Comparison of ENCODE assay signal across 15 cellular contexts in genomic region chr20:5430670-5431069, GRCh38.
DNase-seq lines count a peak whose midpoint lies in the region; ATAC-seq and TF ChIP-seq lines count a peak whose summit lies in the region.
"Had no signal": no experiment of that assay in that cellular context is flagged by ENCODE, and none has a peak within 500 bp of the region (broad histone marks: within the 10 kb centered on the region; RNA-seq: fewer than 3 reads in every experiment).

No MANE protein-coding gene starts in this region.

- no peak overlapping the region for H3K56ac ChIP-seq in mesendoderm (ENCODE audit: low read length)

- no peak overlapping the region for H4K5ac ChIP-seq in mesendoderm (ENCODE audit: low read length)

- no peaks in the 10 kb centered on the region for H3K4me1 ChIP-seq in Panc1 (ENCODE audit: control insufficient read depth, insufficient read depth, low read length)
- H3K4me1 ChIP-seq in mesendoderm (ENCODE audit: control insufficient read depth, low read depth, low read length), result no peaks in the 10 kb centered on the region

- no peaks in the 10 kb centered on the region for H3K9me3 Mint-ChIP-seq in activated T-cell treated with anti-CD3 and anti-CD28 coated beads, Interleukin-2, amount 50 U/mL, for 72 hours
- H3K9me3 Mint-ChIP-seq: CD8-positive, alpha-beta T cell had no signal

- no peak overlapping the region for H2BK120ac ChIP-seq in mesendoderm (ENCODE audit: low read depth, low read length)

- TF ChIP-seq CTCF in Panc1 (IDR thresholded peaks at IDR 0.05) (peak; percentile 19; the same call in 1 of the 2 replicates), epithelial cell of esophagus (IDR thresholded peaks at IDR 0.05; ENCODE audit: insufficient read depth, low read depth, low read length, missing control alignments) (peak; percentile 28)

- H3K23ac ChIP-seq in mesendoderm (ENCODE audit: low read length), result no peak overlapping the region

- H3K4me3 ChIP-seq in Panc1 (ENCODE audit: low read depth in 2 of 2, low read length in 2 of 2) (no peak overlapping the region), epithelial cell of esophagus (ENCODE audit: low read length) (no peak overlapping the region), mesendoderm (ENCODE audit: low read length) (no peak overlapping the region)

- in situ Hi-C loops in Panc1 (cut with HindIII; ENCODE audit: low pct_unique_long_range_greater_than_20kb, low sequenced_read_pairs), result no loop called here

- H2BK5ac ChIP-seq in mesendoderm (ENCODE audit: low read length), result no peak overlapping the region

- no CpG with 5 or more reads among the region's 2 CpGs for WGBS in mesendoderm (ENCODE audit: extremely low coverage, insufficient coverage, low lambda C conversion rate)

- intact Hi-C loops in Panc1 (cut with micrococcal nuclease; ENCODE audit: unreplicated experiment), result no loop called here

- H3K9ac ChIP-seq in mesendoderm (ENCODE audit: low read length), result no peak overlapping the region

- H3K27me3 Mint-ChIP-seq in activated T-cell treated with anti-CD3 and anti-CD28 coated beads, Interleukin-2, amount 50 U/mL, for 72 hours (ENCODE audit: low read depth), result peaks cover 18% of the 10 kb centered on the region

- H3K4ac ChIP-seq in mesendoderm (ENCODE audit: low read depth, low read length), result no peak overlapping the region

- no peak overlapping the region for H3K4me2 ChIP-seq in mesendoderm (ENCODE audit: low read length)

- ATAC-seq in Panc1, result no peak
- no peak for ATAC-seq in activated T-cell treated with anti-CD3 and anti-CD28 coated beads, Interleukin-2, amount 50 U/mL, for 72 hours (replicated peaks in 1 of 2)
- ATAC-seq: CD8-positive, alpha-beta T cell; Right ventricle myocardium inferior had no signal

- peaks cover 7% of the 10 kb centered on the region for H3K27me3 ChIP-seq in Panc1 (ENCODE audit: control insufficient read depth, insufficient read depth, low read length)
- H3K27me3 ChIP-seq in mesendoderm (ENCODE audit: insufficient read depth, low read length, poor library complexity), result no peaks in the 10 kb centered on the region

- H2BK15ac ChIP-seq in mesendoderm (replicated peaks; ENCODE audit: low read depth), result no peak overlapping the region

- no peaks in the 10 kb centered on the region for H3K36me3 Mint-ChIP-seq in activated T-cell treated with anti-CD3 and anti-CD28 coated beads, Interleukin-2, amount 50 U/mL, for 72 hours (ENCODE audit: insufficient read depth in 2 of 2)
- H3K36me3 Mint-ChIP-seq: CD8-positive, alpha-beta T cell had no signal

- H3K4me1 Mint-ChIP-seq in activated T-cell treated with anti-CD3 and anti-CD28 coated beads, Interleukin-2, amount 50 U/mL, for 72 hours (ENCODE audit: low read depth), result no peaks in the 10 kb centered on the region

- H2AK5ac ChIP-seq in mesendoderm (ENCODE audit: low read length), result no peak overlapping the region

- H3K27ac Mint-ChIP-seq in activated T-cell treated with anti-CD3 and anti-CD28 coated beads, Interleukin-2, amount 50 U/mL, for 72 hours, result no peak overlapping the region
- H3K27ac Mint-ChIP-seq: CD8-positive, alpha-beta T cell had no signal

- H3K4me3 Mint-ChIP-seq in activated T-cell treated with anti-CD3 and anti-CD28 coated beads, Interleukin-2, amount 50 U/mL, for 72 hours, result no peak overlapping the region
- H3K4me3 Mint-ChIP-seq: CD8-positive, alpha-beta T cell had no signal

- no TSS peak for BruUV-seq in Panc1 (replicated peaks; lab: Mats Ljungman, UMichigan)

- no peaks in the 10 kb centered on the region for H3K79me1 ChIP-seq in mesendoderm (ENCODE audit: low read length)

- DNase-seq in HPDE6-E6E7 (ENCODE audit: extremely low spot score) (peak; percentile 35), Panc1 (ENCODE audit: low read depth, low spot score) (no peak), epithelial cell of esophagus (ENCODE audit: low read depth) (no peak), mesendoderm (peak; percentile 17), GF-D8 (lab: John Stamatoyannopoulos, UW) (no peak), NCI-H2081 (lab: John Stamatoyannopoulos, UW) (no peak)
- no peak for DNase-seq in activated T-cell treated with anti-CD3 and anti-CD28 coated beads, Interleukin-2, amount 50 U/mL, for 72 hours
- DNase-seq: CD8-positive, alpha-beta T cell; NCI-H1048; NCI-H146; NCI-H2107; NCI-H226; NCI-H526; NK-92 treated with Interleukin-12 subunit alpha and Interleukin-12 subunit beta, amount 100 ng/mL, for 24 hours had no signal

- H3K36me3 ChIP-seq in Panc1 (ENCODE audit: control insufficient read depth, insufficient read depth, low read length), result no peaks in the 10 kb centered on the region
- no peaks in the 10 kb centered on the region for H3K36me3 ChIP-seq in mesendoderm (ENCODE audit: control insufficient read depth, insufficient read depth, low read length)

- no peaks in the 10 kb centered on the region for H3K79me2 ChIP-seq in mesendoderm (ENCODE audit: control insufficient read depth, insufficient read depth, low read length)

- no peaks in the 10 kb centered on the region for H3K9me3 ChIP-seq in Panc1 (ENCODE audit: control insufficient read depth, insufficient read depth, low read depth, low read length)

- no peak overlapping the region for H4K8ac ChIP-seq in mesendoderm (ENCODE audit: low read depth, low read length)

- CTCF ChIA-PET in Panc1 (lab: Charles Lee), result interaction anchor here (0.5 to 0.6 kb wide), 3 partner anchors 21 to 223 kb away, joined by 3 read pairs; no protein-coding TSS in a partner anchor

- no peak overlapping the region for H3K18ac ChIP-seq in mesendoderm (ENCODE audit: low read length)

- H3K27ac ChIP-seq in Panc1 (ENCODE audit: low read length), result no peak overlapping the region
- no peak overlapping the region for H3K27ac ChIP-seq in mesendoderm (ENCODE audit: low read depth, low read length)

- POLR2A ChIA-PET in Panc1 (lab: Charles Lee), result no interaction called here

Comparison
In these comparisons a context has a peak if more than half of its experiments do, and no peak if none do; other contexts are left out.
1. DNase-seq: peak in HPDE6-E6E7 (single experiment) and mesendoderm (single experiment); none in Panc1 (single experiment), epithelial cell of esophagus (single experiment), activated T-cell treated with anti-CD3 and anti-CD28 coated beads, Interleukin-2, amount 50 U/mL, for 72 hours (0 of 2), GF-D8 (single experiment) and NCI-H2081 (0 of 2).